23 cellular contexts compared by ENCODE assay signal in the genomic region with DNA sequence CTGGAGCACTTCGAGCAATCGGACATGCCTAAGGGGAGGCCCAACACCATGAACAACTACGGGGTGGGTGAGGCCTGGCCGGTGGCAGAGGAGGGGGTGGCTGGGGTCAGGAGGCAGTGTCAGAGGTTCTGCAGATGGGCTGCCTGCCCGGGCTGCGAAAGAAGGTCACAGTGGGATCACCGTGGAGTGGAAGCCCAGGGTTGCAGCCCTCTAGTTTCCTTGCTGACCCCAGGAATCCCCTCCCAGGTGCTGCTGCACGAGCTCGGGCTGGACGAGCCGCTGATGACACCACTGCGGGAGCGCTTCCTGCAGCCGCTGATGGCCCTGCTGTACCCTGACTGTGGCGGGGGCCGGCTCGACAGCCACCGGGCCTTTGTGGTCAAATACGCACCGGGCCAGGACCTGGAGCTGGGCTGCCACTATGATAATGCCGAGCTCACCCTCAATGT. TPM values are rescaled to one million over a fixed set of nuclear protein-coding genes. Genes with fewer than 3 reads are reported as not detected.
DNase-seq lines count a peak whose midpoint lies in the region; TF ChIP-seq lines count a peak whose summit lies in the region.
"Had no signal": no experiment of that assay in that cellular context is flagged by ENCODE, and none has a peak within 500 bp of the region (broad histone marks: within the 10 kb centered on the region; RNA-seq: fewer than 3 reads in every experiment).

No MANE protein-coding gene starts in this region.

- H3K36me3 Mint-ChIP-seq in Calu3 (ENCODE audit: insufficient read depth, unreplicated experiment) (peaks cover 76% of the 10 kb centered on the region), brain (peaks cover 7% of the 10 kb centered on the region), nephron (ENCODE audit: low read depth) (no peaks in the 10 kb centered on the region)

- no peaks in the 10 kb centered on the region for H3K27me3 Mint-ChIP-seq in Calu3 (ENCODE audit: unreplicated experiment)
- H3K27me3 Mint-ChIP-seq in brain = peaks cover 17% of the 10 kb centered on the region
- H3K27me3 Mint-ChIP-seq in nephron (ENCODE audit: low read depth) = no peaks in the 10 kb centered on the region
- H3K27me3 Mint-ChIP-seq: activated CD4-positive, alpha-beta T cell treated with anti-CD3 and anti-CD28 coated beads for 36 hours; effector memory CD8-positive, alpha-beta T cell had no signal

- intact Hi-C loops in Calu3 (cut with micrococcal nuclease; ENCODE audit: unreplicated experiment) = loop anchor here (5.0 kb wide), 1 partner anchor 259 kb away; no protein-coding TSS in a partner anchor

- H3K4me3 Mint-ChIP-seq in Calu3 (ENCODE audit: low read depth, unreplicated experiment) (no peak overlapping the region), brain (peak overlapping the region in 4 of 5 experiments; percentile 57 to 71 (median 68)), nephron (peak overlapping the region; percentile 76 to 97 (median 76))

- DNase-seq in BE2C = peak; percentile 6
- no peak for DNase-seq in Calu3
- no peak for DNase-seq in DMS79 (lab: John Stamatoyannopoulos, UW)
- DNase-seq in stimulated activated naive CD4-positive, alpha-beta T cell (lab: John Stamatoyannopoulos, UW) = no peak
- no peak for DNase-seq in activated naive CD4-positive, alpha-beta T cell treated with anti-CD3 and anti-CD28 coated beads, Interleukin-2, amount 50 U/mL, for 16 hours
- DNase-seq: activated CD4-positive, alpha-beta T cell treated with anti-CD3 and anti-CD28 coated beads for 36 hours; amygdala; C1 segment of cervical spinal cord; central memory CD4-positive, alpha-beta T cell; DMS79 treated with DMSO at 0.1 percent for 48 hours; effector memory CD8-positive, alpha-beta T cell; H9; KBM-7; kidney glomerular epithelial cell; mesendoderm; NCI-H1048; NCI-H526; SIG-M5; sigmoid colon; stimulated activated CD4-positive, alpha-beta T cell treated with anti-CD3 and anti-CD28 coated beads, Interleukin-1b, Interleukin-23, amount 100 ng/mL, for 48 hours; T-helper 9 cell had no signal

- peaks cover 5% of the 10 kb centered on the region; the same call in 1 of the 2 replicates for H3K4me1 ChIP-seq in BE2C

- H3K27me3 ChIP-seq in BE2C = no peaks in the 10 kb centered on the region
- H3K27me3 ChIP-seq: sigmoid colon had no signal

- H3K4me1 Mint-ChIP-seq in Calu3 (ENCODE audit: low read depth, unreplicated experiment) = peaks cover 8% of the 10 kb centered on the region
- H3K4me1 Mint-ChIP-seq in brain = peaks cover 63% of the 10 kb centered on the region
- peaks cover 39% of the 10 kb centered on the region for H3K4me1 Mint-ChIP-seq in nephron

- no peak overlapping the region for H3K4me3 ChIP-seq in BE2C (ENCODE audit: low read depth, low read length)
- H3K4me3 ChIP-seq: sigmoid colon had no signal

- peaks cover 16% of the 10 kb centered on the region for H3K36me3 ChIP-seq in BE2C

- peak overlapping the region; percentile 39 for H3K27ac Mint-ChIP-seq in Calu3 (ENCODE audit: unreplicated experiment)
- peak overlapping the region in 2 of 5 experiments; percentile 55 to 75 for H3K27ac Mint-ChIP-seq in brain
- no peak overlapping the region for H3K27ac Mint-ChIP-seq in nephron
- H3K27ac Mint-ChIP-seq: effector memory CD8-positive, alpha-beta T cell; H9 had no signal

- CTCF ChIA-PET in Calu3 (lab: Charles Lee) = interaction anchor here (0.6 kb wide), 1 partner anchor 268 kb away, joined by 8 read pairs; no protein-coding TSS in a partner anchor

- no peak for TF ChIP-seq CTCF in BE2C (IDR thresholded peaks at IDR 0.05; ENCODE audit: low read depth, low read length)
- no peak for TF ChIP-seq CTCF in Calu3 (IDR thresholded peaks at IDR 0.05; ENCODE audit: unreplicated experiment)
- TF ChIP-seq CTCF in brain (conservative IDR thresholded peaks at IDR 0.05) = no peak
- no peak for TF ChIP-seq CTCF in nephron (IDR thresholded peaks at IDR 0.05; ENCODE audit: unreplicated experiment in 3 of 3)

- no peaks in the 10 kb centered on the region for H3K9me3 Mint-ChIP-seq in Calu3 (ENCODE audit: low read depth, unreplicated experiment)
- peaks cover 0 to 4% (median 0%) of the 10 kb centered on the region in 5 experiments for H3K9me3 Mint-ChIP-seq in brain
- no peaks in the 10 kb centered on the region for H3K9me3 Mint-ChIP-seq in nephron
- H3K9me3 Mint-ChIP-seq: effector memory CD8-positive, alpha-beta T cell; H9 had no signal

- H3K9me3 ChIP-seq in BE2C = no peaks in the 10 kb centered on the region
- H3K9me3 ChIP-seq: sigmoid colon had no signal

- BruUV-seq in Calu3 (replicated peaks; lab: Mats Ljungman, UMichigan) = no TSS peak

RNA-seq across cellular contexts. Expression of gene ARL6IP4, which starts 1.9 kb away (rescaled TPM):
- polyA plus RNA-seq in BE2C (2012; ENCODE audit: insufficient read depth, insufficient read length, low read depth) = 558 TPM
- total RNA-seq in Calu3 (2022) = 171 TPM in 2 replicates
- 283 TPM for polyA plus RNA-seq in brain (ENCODE audit: insufficient read depth, low read depth, low replicate concordance)

RNA-seq across cellular contexts. Expression of gene OGFOD2, which starts 3.5 kb away (rescaled TPM):
- 71.8 TPM for polyA plus RNA-seq in BE2C (2012; ENCODE audit: insufficient read depth, insufficient read length, low read depth)
- total RNA-seq in Calu3 (2022) = 21.5 and 22.8 TPM in 2 replicates
- 12.7 TPM for polyA plus RNA-seq in brain (ENCODE audit: insufficient read depth, low read depth, low replicate concordance)

RNA-seq across cellular contexts. Expression of gene ABCB9, which starts 12.3 kb away (rescaled TPM):
- 23.6 TPM for polyA plus RNA-seq in BE2C (2012; ENCODE audit: insufficient read depth, insufficient read length, low read depth)
- total RNA-seq in Calu3 (2022) = 25.6 and 26.5 TPM in 2 replicates
- polyA plus RNA-seq in brain (ENCODE audit: insufficient read depth, low read depth, low replicate concordance) = 7.9 TPM
